In the genomic region with DNA sequence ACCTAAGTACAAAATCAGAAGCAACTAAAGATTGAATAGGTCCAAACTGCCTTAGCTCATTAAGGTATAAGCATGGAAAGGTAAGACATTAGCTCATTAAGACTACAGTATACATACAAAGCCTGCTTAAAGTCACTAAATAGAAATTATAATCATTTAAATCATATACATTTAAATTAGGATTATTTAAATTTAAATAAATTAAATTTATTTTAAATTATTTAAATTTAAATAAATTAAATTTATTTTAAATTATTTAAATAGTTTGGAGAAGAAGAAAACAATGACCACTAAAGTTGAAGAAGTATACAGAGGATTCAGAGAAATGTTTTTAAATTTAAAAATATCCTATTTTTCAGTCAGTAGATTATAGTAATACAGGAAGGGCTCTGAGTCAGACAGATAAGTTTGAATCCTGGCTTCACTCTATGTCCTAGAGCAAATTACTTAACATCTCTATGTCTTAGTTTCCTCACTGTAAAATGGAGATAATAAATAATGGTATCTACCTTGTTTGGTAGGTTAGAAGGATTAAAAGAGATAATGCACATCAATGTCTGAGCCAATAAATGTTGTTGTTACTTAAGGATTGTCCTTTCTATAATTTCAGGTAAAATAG, we compare ENCODE assay signal across 23 cellular contexts.
"Had no signal": no experiment of that assay in that cellular context is flagged by ENCODE, and none has a peak within 500 bp of the region (broad histone marks: within the 10 kb centered on the region; RNA-seq: fewer than 3 reads in every experiment).

No MANE protein-coding gene starts in this region.

- H3K36me3 ChIP-seq: esophagus muscularis mucosa, lower lobe of right lung, upper lobe of right lung had no signal

- H3K9me3 Mint-ChIP-seq: activated CD4-positive, alpha-beta T cell treated with anti-CD3 and anti-CD28 coated beads, Interleukin-2, amount 10 ng/mL, durations not matched to agents 7 days and 5 days; activated naive CD8-positive, alpha-beta T cell treated with anti-CD3 and anti-CD28 coated beads, Interleukin-2, amount 10 ng/mL, durations not matched to agents 7 days and 5 days; activated T-cell treated with anti-CD3 and anti-CD28 coated beads, Interleukin-2, amount 50 U/mL, for 24 hours; activated T-helper 2 cell treated with anti-CD3 and anti-CD28 coated beads, Interferon-gamma antibody, Interleukin-2, Interleukin-4, amounts not matched to agents 10 μg/mL and 5 μg/mL and 100 μg/mL, durations not matched to agents 14 hours and 24 hours and 36 hours; central memory CD8-positive, alpha-beta T cell; natural killer cell treated with Interleukin-12 subunit alpha and Interleukin-12 subunit beta and Interleukin-15 and Interleukin-18, amount 100 ng/mL, for 72 hours had no signal

- H3K27me3 ChIP-seq: esophagus muscularis mucosa, upper lobe of right lung had no signal

- H3K27me3 Mint-ChIP-seq: activated CD4-positive, alpha-beta T cell treated with anti-CD3 and anti-CD28 coated beads, Interleukin-2, amount 10 ng/mL, durations not matched to agents 7 days and 5 days; activated naive CD8-positive, alpha-beta T cell treated with anti-CD3 and anti-CD28 coated beads, Interleukin-2, amount 10 ng/mL, durations not matched to agents 7 days and 5 days; activated T-cell treated with anti-CD3 and anti-CD28 coated beads, Interleukin-2, amount 50 U/mL, for 24 hours; brain; central memory CD8-positive, alpha-beta T cell; natural killer cell treated with Interleukin-12 subunit alpha and Interleukin-12 subunit beta and Interleukin-15 and Interleukin-18, amount 100 ng/mL, for 72 hours; T-helper 17 cell had no signal

- H3K27ac Mint-ChIP-seq: activated CD4-positive, alpha-beta T cell treated with anti-CD3 and anti-CD28 coated beads, Interleukin-2, amount 10 ng/mL, durations not matched to agents 7 days and 5 days; activated CD8-positive, alpha-beta T cell treated with anti-CD3 and anti-CD28 coated beads, Interleukin-2, amount 10 ng/mL, durations not matched to agents 7 days and 5 days; activated naive CD8-positive, alpha-beta T cell treated with anti-CD3 and anti-CD28 coated beads, Interleukin-2, amount 10 ng/mL, durations not matched to agents 7 days and 5 days; activated T-cell treated with anti-CD3 and anti-CD28 coated beads, Interleukin-2, amount 50 U/mL, for 24 hours; activated T-helper 2 cell treated with anti-CD3 and anti-CD28 coated beads, Interferon-gamma antibody, Interleukin-2, Interleukin-4, amounts not matched to agents 10 μg/mL and 5 μg/mL and 100 μg/mL, durations not matched to agents 14 hours and 24 hours and 36 hours; brain; natural killer cell treated with Interleukin-12 subunit alpha and Interleukin-12 subunit beta and Interleukin-15 and Interleukin-18, amount 100 ng/mL, for 72 hours; T-helper 17 cell had no signal

- H3K4me1 Mint-ChIP-seq: activated CD4-positive, alpha-beta T cell treated with anti-CD3 and anti-CD28 coated beads, Interleukin-2, amount 10 ng/mL, durations not matched to agents 7 days and 5 days; activated naive CD8-positive, alpha-beta T cell treated with anti-CD3 and anti-CD28 coated beads, Interleukin-2, amount 10 ng/mL, durations not matched to agents 7 days and 5 days; central memory CD8-positive, alpha-beta T cell; T-helper 17 cell had no signal

- H3K36me3 Mint-ChIP-seq: activated naive CD8-positive, alpha-beta T cell treated with anti-CD3 and anti-CD28 coated beads, Interleukin-2, amount 10 ng/mL, durations not matched to agents 7 days and 5 days; natural killer cell treated with Interleukin-12 subunit alpha and Interleukin-12 subunit beta and Interleukin-15 and Interleukin-18, amount 100 ng/mL, for 72 hours had no signal

- ATAC-seq: activated CD8-positive, alpha-beta T cell treated with anti-CD3 and anti-CD28 coated beads, Interleukin-2, amount 10 ng/mL, durations not matched to agents 7 days and 5 days; lower lobe of right lung; natural killer cell treated with Interleukin-12 subunit alpha and Interleukin-12 subunit beta and Interleukin-15 and Interleukin-18, amount 100 ng/mL, for 72 hours; T-helper 17 cell; upper lobe of right lung had no signal

- DNase-seq: activated CD4-positive, alpha-beta T cell treated with anti-CD3 and anti-CD28 coated beads, Interleukin-2, amount 10 ng/mL, durations not matched to agents 7 days and 5 days; activated CD8-positive, alpha-beta T cell treated with anti-CD3 and anti-CD28 coated beads, Interleukin-2, amount 10 ng/mL, durations not matched to agents 7 days and 5 days; activated naive CD4-positive, alpha-beta T cell treated with Interleukin-2 at 50 U/mL for 16 hours; activated naive CD8-positive, alpha-beta T cell treated with anti-CD3 and anti-CD28 coated beads, Interleukin-2, amount 10 ng/mL, durations not matched to agents 7 days and 5 days; activated T-cell treated with anti-CD3 and anti-CD28 coated beads, Interleukin-2, amount 50 U/mL, for 24 hours; anterior cingulate cortex; cortex of kidney; effector CD4-positive, alpha-beta T cell; islet precursor cell; lower lobe of right lung; occipital lobe; retina; stimulated activated CD4-positive, alpha-beta T cell treated with anti-CD3 and anti-CD28 coated beads, Interleukin-12 subunit alpha, Interleukin-12 subunit beta, amount 100 ng/mL, for 4 hours; stimulated activated CD4-positive, alpha-beta T cell treated with anti-CD3 and anti-CD28 coated beads, Interleukin-1b, Interleukin-23, amount 100 ng/mL, for 48 hours; stimulated activated CD8-positive, alpha-beta memory T cell treated with anti-CD3 and anti-CD28 coated beads, Interleukin-4, amount 100 ng/mL, for 48 hours; stimulated activated naive CD4-positive, alpha-beta T cell; T-helper 17 cell; upper lobe of right lung had no signal

- H3K4me3 Mint-ChIP-seq: activated CD4-positive, alpha-beta T cell treated with anti-CD3 and anti-CD28 coated beads, Interleukin-2, amount 10 ng/mL, durations not matched to agents 7 days and 5 days; activated CD8-positive, alpha-beta T cell treated with anti-CD3 and anti-CD28 coated beads, Interleukin-2, amount 10 ng/mL, durations not matched to agents 7 days and 5 days; activated naive CD8-positive, alpha-beta T cell treated with anti-CD3 and anti-CD28 coated beads, Interleukin-2, amount 10 ng/mL, durations not matched to agents 7 days and 5 days; activated T-cell treated with anti-CD3 and anti-CD28 coated beads, Interleukin-2, amount 50 U/mL, for 24 hours; brain; central memory CD8-positive, alpha-beta T cell; natural killer cell treated with Interleukin-12 subunit alpha and Interleukin-12 subunit beta and Interleukin-15 and Interleukin-18, amount 100 ng/mL, for 72 hours; T-helper 17 cell had no signal

- H3K27ac ChIP-seq: esophagus muscularis mucosa, lower lobe of right lung, upper lobe of right lung had no signal

- H3K4me1 ChIP-seq: esophagus muscularis mucosa, lower lobe of right lung, upper lobe of right lung had no signal

- H3K9me3 ChIP-seq: esophagus muscularis mucosa, lower lobe of right lung, upper lobe of right lung had no signal

- H3K4me3 ChIP-seq: esophagus muscularis mucosa, lower lobe of right lung, upper lobe of right lung had no signal
